Comparison of ENCODE assay signal across 8 cellular contexts in genomic region chr1:97919568-97920261, GRCh38. TPM values are rescaled to one million over a fixed set of nuclear protein-coding genes. Genes with fewer than 3 reads are reported as not detected.
DNase-seq lines count a peak whose midpoint lies in the region; ATAC-seq and TF ChIP-seq lines count a peak whose summit lies in the region.

No MANE protein-coding gene starts in this region.

- H3K9ac ChIP-seq in neural progenitor cell: no peak overlapping the region

- H3K36me3 Mint-ChIP-seq in neural progenitor cell: no peaks in the 10 kb centered on the region

- TF ChIP-seq CTCF in dorsolateral prefrontal cortex (IDR thresholded peaks at IDR 0.05 in 54 of 56, conservative IDR thresholded peaks at IDR 0.05 in 2 of 56; ENCODE audit: low read depth in 1 of 56, partially characterized antibody in 56 of 56): peak in 1 of 56 donors; percentile 10
- no peak for TF ChIP-seq CTCF in neural progenitor cell (IDR thresholded peaks at IDR 0.05)

- peaks cover 14% of the 10 kb centered on the region for H3F3A ChIP-seq in neural progenitor cell (ENCODE audit: low read depth)

- peaks cover 12% of the 10 kb centered on the region for H3K4me1 Mint-ChIP-seq in neural progenitor cell

- peaks cover 2% of the 10 kb centered on the region for H3K27me3 Mint-ChIP-seq in neural progenitor cell (ENCODE audit: insufficient read depth, low read depth)

- no peaks in the 10 kb centered on the region for H4K20me1 ChIP-seq in neural progenitor cell (ENCODE audit: low read depth)

- H3K4me1 ChIP-seq in neural progenitor cell: no peaks in the 10 kb centered on the region

- no peaks in the 10 kb centered on the region for H3K36me3 ChIP-seq in neural progenitor cell

- peak overlapping the region; percentile 71 for H3K4me3 ChIP-seq in GM08714 (ENCODE audit: low read length)
- H3K4me3 ChIP-seq in dorsolateral prefrontal cortex: peak overlapping the region; percentile 71 to 94 (median 84)
- H3K4me3 ChIP-seq in neural progenitor cell: peak overlapping the region; percentile 77

- H3K9me3 Mint-ChIP-seq in neural progenitor cell: no peaks in the 10 kb centered on the region

- H3K9me3 ChIP-seq in neural progenitor cell (ENCODE audit: low read depth): no peaks in the 10 kb centered on the region

- no peak for ATAC-seq in HG03139 (IDR thresholded peaks at IDR 0.05; ENCODE audit: unreplicated experiment)

- peak overlapping the region; percentile 98 for H3K4me2 ChIP-seq in neural progenitor cell

- peak overlapping the region in 48 of 59 donors; percentile 30 to 97 (median 93) for H3K27ac ChIP-seq in dorsolateral prefrontal cortex
- H3K27ac ChIP-seq in neural progenitor cell: no peak overlapping the region

- intact Hi-C loops in dorsolateral prefrontal cortex (cut with DNase I): loop anchor here in 1 of 2 donors (2.0 to 10.0 kb wide), 3 partner anchors 17 to 128 kb away; no protein-coding TSS in a partner anchor

- DNase-seq in NCI-H69 (lab: John Stamatoyannopoulos, UW): peak; percentile 24
- no peak for DNase-seq in dorsolateral prefrontal cortex
- DNase-seq in neural progenitor cell (ENCODE audit: low spot score): no peak
- DNase-seq in GDM1 (lab: John Stamatoyannopoulos, UW): no peak
- no peak for DNase-seq in NCI-H446 (lab: John Stamatoyannopoulos, UW)
- no peak for DNase-seq in activated CD4-positive, alpha-beta T cell treated with anti-CD3 and anti-CD28 coated beads, Interleukin-2, amount 50 U/mL, for 4 hours

- no peaks in the 10 kb centered on the region for H3K79me2 ChIP-seq in neural progenitor cell (ENCODE audit: low read depth)

- H2AFZ ChIP-seq in neural progenitor cell (replicated peaks): no peak overlapping the region

- H3K27me3 ChIP-seq in dorsolateral prefrontal cortex (no peaks in the 10 kb centered on the region), neural progenitor cell (peaks cover 29% of the 10 kb centered on the region)

- peak overlapping the region; percentile 91 for H3K4me3 Mint-ChIP-seq in neural progenitor cell

- H3K27ac Mint-ChIP-seq in neural progenitor cell: no peak overlapping the region

RNA-seq across cellular contexts. Expression of gene DPYD, which starts 1.1 kb away (rescaled TPM):
- total RNA-seq in dorsolateral prefrontal cortex (10 to 100 TPM; 20.5 to 78.6 (median 34.9) TPM), neural progenitor cell (ENCODE audit: low replicate concordance) (0.43 and 0.50 TPM in 2 replicates)

Comparison
In these comparisons a context has a peak if more than half of its experiments do, and no peak if none do; other contexts are left out.
1. RNA of gene DPYD, which starts 1.1 kb away (total RNA-seq): 20.5 to 78.6 TPM in dorsolateral prefrontal cortex; 0.43 to 0.50 TPM in neural progenitor cell; every median in the first group is over 10 times any median in the second.
2. Peak in every context shown above with its lines, with median percentiles within 50 percentile points of each other: H3K4me3 ChIP-seq.